ENCODE assay signal across 1 cellular context in the genomic region with DNA sequence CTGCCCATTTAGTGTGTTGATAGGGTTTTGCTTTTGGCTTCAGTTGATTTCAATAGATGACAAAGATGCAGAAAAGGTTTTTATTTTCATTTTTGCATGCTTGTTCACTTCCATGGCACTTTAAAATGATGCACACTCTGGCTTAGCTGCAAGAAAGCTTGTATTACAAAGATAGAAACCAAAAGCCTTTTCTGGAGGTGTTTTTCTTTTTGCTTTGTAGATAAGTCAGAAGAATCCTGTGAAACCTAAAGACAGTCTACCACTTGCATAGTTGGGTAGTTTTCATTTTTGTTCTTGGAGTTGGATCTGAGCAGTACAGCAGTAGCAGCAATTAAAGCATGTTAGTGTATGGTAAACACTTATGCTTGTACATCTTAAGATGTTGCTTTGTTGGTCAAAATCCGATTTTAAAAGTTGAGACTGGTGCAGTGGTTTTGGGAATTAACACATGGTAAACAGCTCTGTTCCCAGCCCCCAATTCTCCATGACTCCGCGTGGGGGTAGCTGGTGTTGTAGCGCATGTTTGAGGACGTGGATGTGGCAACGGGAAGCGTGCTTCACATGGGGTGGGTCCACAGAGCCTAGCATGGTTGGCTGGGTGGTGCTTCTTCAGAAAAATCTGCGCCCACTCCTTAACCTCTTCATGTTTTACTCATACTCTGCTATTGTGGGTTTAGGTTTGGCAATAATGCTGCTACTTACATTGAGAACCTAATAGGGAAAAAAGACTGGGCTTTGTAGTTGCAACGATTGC.
TF ChIP-seq lines count a peak whose summit lies in the region.

No MANE protein-coding gene starts in this region.

TF ChIP-seq in SK-N-SH, 30 proteins besides CTCF, POLR2A, EP300 and RAD21 (continued from another document):
- TF ChIP-seq, protein P1, sequence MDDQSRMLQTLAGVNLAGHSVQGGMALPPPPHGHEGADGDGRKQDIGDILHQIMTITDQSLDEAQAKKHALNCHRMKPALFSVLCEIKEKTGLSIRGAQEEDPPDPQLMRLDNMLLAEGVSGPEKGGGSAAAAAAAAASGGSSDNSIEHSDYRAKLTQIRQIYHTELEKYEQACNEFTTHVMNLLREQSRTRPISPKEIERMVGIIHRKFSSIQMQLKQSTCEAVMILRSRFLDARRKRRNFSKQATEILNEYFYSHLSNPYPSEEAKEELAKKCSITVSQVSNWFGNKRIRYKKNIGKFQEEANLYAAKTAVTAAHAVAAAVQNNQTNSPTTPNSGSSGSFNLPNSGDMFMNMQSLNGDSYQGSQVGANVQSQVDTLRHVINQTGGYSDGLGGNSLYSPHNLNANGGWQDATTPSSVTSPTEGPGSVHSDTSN (IDR thresholded peaks at IDR 0.05): no peak
- TF ChIP-seq NRF1 (IDR thresholded peaks at IDR 0.05; ENCODE audit: low read depth, low read length) (no peak), FOXM1 (IDR thresholded peaks at IDR 0.05; ENCODE audit: low read depth) (no peak), YY1 (IDR thresholded peaks at IDR 0.05; ENCODE audit: low read depth) (no peak), ELF1 (IDR thresholded peaks at IDR 0.05) (no peak)
